In genomic region chr17:17567631-17568030, GRCh38 we compare ENCODE assay signal across 10 cellular contexts. TPM values are rescaled to one million over a fixed set of nuclear protein-coding genes. Genes with fewer than 3 reads are reported as not detected.
DNase-seq lines count a peak whose midpoint lies in the region; ATAC-seq lines count a peak whose summit lies in the region.
"Had no signal": no experiment of that assay in that cellular context is flagged by ENCODE, and none has a peak within 500 bp of the region (broad histone marks: within the 10 kb centered on the region; RNA-seq: fewer than 3 reads in every experiment).

No MANE protein-coding gene starts in this region.

- H3K27ac ChIP-seq in BLaER1 (peak overlapping the region; percentile 89), neuronal stem cell (replicated peaks; ENCODE audit: low read length) (no peak overlapping the region)

- peaks cover 82% of the 10 kb centered on the region for H3K4me1 ChIP-seq in BLaER1
- H3K4me1 ChIP-seq in adipocyte (ENCODE audit: control insufficient read depth, insufficient read depth, low read length), result peaks cover 76% of the 10 kb centered on the region
- H3K4me1 ChIP-seq in neuronal stem cell (ENCODE audit: control insufficient read depth in 2 of 2, insufficient read depth in 1 of 2, low read depth in 1 of 2, low read length in 2 of 2), result peaks cover 0 to 13% of the 10 kb centered on the region in 2 donors

- H3K14ac ChIP-seq in neuronal stem cell (ENCODE audit: low read length), result no peak overlapping the region

- no peak overlapping the region for H2AFZ ChIP-seq in neuronal stem cell (ENCODE audit: low read length)

- H3K4me3 ChIP-seq in BLaER1 (no peak overlapping the region), adipocyte (ENCODE audit: low read length) (peak overlapping the region; percentile 30), neuronal stem cell (ENCODE audit: low read length in 2 of 2) (no peak overlapping the region)

- ATAC-seq in GM19035 (IDR thresholded peaks at IDR 0.05; ENCODE audit: unreplicated experiment) (no peak), GM18511 (IDR thresholded peaks at IDR 0.05; ENCODE audit: unreplicated experiment) (no peak), GM21529 (IDR thresholded peaks at IDR 0.05; ENCODE audit: unreplicated experiment) (no peak)

- no peak overlapping the region for H4K91ac ChIP-seq in neuronal stem cell (ENCODE audit: low read depth, low read length, poor library complexity)

- peaks cover 4% of the 10 kb centered on the region for H3K79me1 ChIP-seq in neuronal stem cell (ENCODE audit: low read depth, low read length)

- H3K9ac ChIP-seq in BLaER1 (no peak overlapping the region; the same call in 1 of the 2 replicates), adipocyte (ENCODE audit: low read length) (peak overlapping the region; percentile 87), neuronal stem cell (ENCODE audit: low read depth, low read length, poor library complexity) (no peak overlapping the region)

- peak overlapping the region; percentile 4 for H2AK5ac ChIP-seq in neuronal stem cell (ENCODE audit: low read depth, low read length)

- H3K4ac ChIP-seq in neuronal stem cell (ENCODE audit: low read length), result no peak overlapping the region

- no peak overlapping the region for H2BK15ac ChIP-seq in neuronal stem cell (ENCODE audit: low read length)

- H3K27me3 ChIP-seq in BLaER1 (no peaks in the 10 kb centered on the region), adipocyte (replicated peaks; ENCODE audit: control insufficient read depth, insufficient read depth, low read length) (no peaks in the 10 kb centered on the region), neuronal stem cell (ENCODE audit: control insufficient read depth in 3 of 3, insufficient read depth in 3 of 3, low read depth in 1 of 3, low read length in 3 of 3) (no peaks in the 10 kb centered on the region)

- peak overlapping the region; percentile 14 for H3K23ac ChIP-seq in neuronal stem cell (ENCODE audit: low read depth, low read length, poor library complexity)

- no CpG with 5 or more reads among the region's 7 CpGs for WGBS in neuronal stem cell (ENCODE audit: extremely low coverage in 2 of 2, insufficient read length in 2 of 2, insufficient replicate concordance in 1 of 2), 2 donors

- H4K20me1 ChIP-seq in BLaER1, result 0 out of 2 replicates have a peak, but pooled peaks cover 10% of the 10 kb centered on the region

- peaks cover 16% of the 10 kb centered on the region; the same call in 1 of the 2 replicates for H3K36me3 ChIP-seq in BLaER1
- peaks cover 7% of the 10 kb centered on the region for H3K36me3 ChIP-seq in adipocyte (ENCODE audit: control insufficient read depth, insufficient read depth, low read length, severe bottlenecking)
- no peaks in the 10 kb centered on the region for H3K36me3 ChIP-seq in neuronal stem cell (replicated peaks in 1 of 2; ENCODE audit: control insufficient read depth in 2 of 2, insufficient read depth in 2 of 2, low read length in 2 of 2)

- H3K4me2 ChIP-seq in BLaER1, result no peak overlapping the region; the same call in 1 of the 2 replicates
- H3K4me2 ChIP-seq in neuronal stem cell (ENCODE audit: insufficient read depth, low read length, poor library complexity, severe bottlenecking), result no peak overlapping the region

- peak overlapping the region; percentile 1 for H3K18ac ChIP-seq in neuronal stem cell (ENCODE audit: low read length)

- DNase-seq in adipocyte (ENCODE audit: low read depth) (no peak), globus pallidus (ENCODE audit: low spot score) (peak; percentile 76), neuronal stem cell (ENCODE audit: low spot score) (no peak), SIG-M5 (lab: John Stamatoyannopoulos, UW) (no peak)
- DNase-seq: activated effector memory CD4-positive, alpha-beta T cell treated with Interleukin-2 at 50 U/mL for 16 hours; stimulated activated CD4-positive, alpha-beta T cell treated with anti-CD3 and anti-CD28 coated beads, Interleukin-4, amount 100 ng/mL, for 4 hours had no signal

- H2BK5ac ChIP-seq in neuronal stem cell (ENCODE audit: low read length), result no peak overlapping the region

- H3K9me3 ChIP-seq in BLaER1 (no peaks in the 10 kb centered on the region), adipocyte (ENCODE audit: control insufficient read depth, low read length) (no peaks in the 10 kb centered on the region), neuronal stem cell (replicated peaks in 1 of 2; ENCODE audit: control insufficient read depth in 2 of 2, insufficient read depth in 1 of 2, low read depth in 1 of 2, low read length in 2 of 2) (no peaks in the 10 kb centered on the region)

- peak overlapping the region; percentile 80 for H2BK12ac ChIP-seq in neuronal stem cell (ENCODE audit: low read length)

- H4K8ac ChIP-seq in neuronal stem cell (ENCODE audit: low read depth, low read length), result no peak overlapping the region

- no peak overlapping the region for H2BK120ac ChIP-seq in neuronal stem cell (ENCODE audit: low read depth, low read length)

RNA-seq across cellular contexts. Expression of gene PEMT, which starts 23.9 kb away (rescaled TPM):
- 42.5 TPM for polyA plus RNA-seq in neuronal stem cell (2013, experiment 1 of 2)
- 39.1 TPM for polyA plus RNA-seq in neuronal stem cell (2013, experiment 2 of 2)
